In the genomic region with DNA sequence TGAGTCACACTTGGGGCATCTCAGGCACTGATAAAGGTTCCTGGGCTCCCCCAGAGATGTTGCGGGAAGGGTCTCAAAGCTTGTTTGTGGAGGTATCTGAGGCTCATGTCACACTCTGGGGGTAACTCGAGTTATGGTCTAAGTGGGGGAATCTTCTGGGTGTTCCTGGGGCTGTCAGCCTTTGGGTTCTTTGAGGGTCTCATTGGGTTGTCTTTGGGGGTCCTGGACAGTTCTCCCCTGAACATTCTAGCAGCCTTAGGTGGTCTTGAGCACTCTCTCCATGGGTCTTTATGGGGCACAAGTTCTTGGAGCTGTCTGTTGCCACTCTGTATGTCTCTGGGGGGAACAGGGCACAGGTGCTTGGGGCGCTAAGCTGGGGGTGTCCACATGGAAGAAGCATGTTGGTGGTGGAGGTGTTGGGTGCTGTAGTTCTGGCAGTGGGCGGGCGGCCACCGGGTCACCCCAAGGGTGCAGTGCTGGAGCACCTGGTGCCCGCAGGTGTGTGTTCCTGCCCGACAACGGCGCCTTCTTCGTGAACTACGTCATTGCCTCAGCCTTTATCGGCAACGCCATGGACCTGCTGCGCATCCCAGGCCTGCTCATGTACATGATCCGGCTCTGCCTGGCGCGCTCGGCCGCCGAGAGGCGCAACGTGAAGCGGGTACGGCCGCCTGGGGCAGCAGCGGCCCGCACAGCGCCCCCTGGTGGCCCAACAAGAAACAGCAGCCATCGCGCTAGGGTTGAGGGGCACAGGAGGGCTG, we compare ENCODE assay signal across 8 cellular contexts. TPM values are rescaled to one million over a fixed set of nuclear protein-coding genes. Genes with fewer than 3 reads are reported as not detected.
DNase-seq lines count a peak whose midpoint lies in the region; ATAC-seq and TF ChIP-seq lines count a peak whose summit lies in the region.

No MANE protein-coding gene starts in this region.

- peak overlapping the region; percentile 16; the same call in 1 of the 2 replicates for H3K4me2 ChIP-seq in OCI-LY7 (ENCODE audit: low read length)
- H3K4me2 ChIP-seq in neural cell (ENCODE audit: low read length): no peak overlapping the region

- TF ChIP-seq CTCF in GM12873 (IDR thresholded peaks at IDR 0.05; ENCODE audit: insufficient read depth, low read depth, low read length, missing control alignments) (peak; percentile 99), OCI-LY7 (conservative IDR thresholded peaks at IDR 0.05; ENCODE audit: low read length) (peak; percentile 99), neural cell (IDR thresholded peaks at IDR 0.05; ENCODE audit: poor library complexity, severe bottlenecking) (peak; percentile 76)

- no peaks in the 10 kb centered on the region for H3K79me2 ChIP-seq in OCI-LY7 (ENCODE audit: insufficient read depth, low read depth, low read length)
- H3K79me2 ChIP-seq in neural cell (replicated peaks; ENCODE audit: insufficient read depth, low read length): no peaks in the 10 kb centered on the region

- H3K9me2 ChIP-seq in OCI-LY7 (ENCODE audit: insufficient read depth, low read length) (no peaks in the 10 kb centered on the region), neural cell (ENCODE audit: insufficient read depth, low read length) (no peaks in the 10 kb centered on the region)

- H3K27ac Mint-ChIP-seq in activated T-cell treated with anti-CD3 and anti-CD28 coated beads, Interleukin-2, amount 50 U/mL, for 24 hours: no peak overlapping the region

- H3K9ac ChIP-seq in neural cell (ENCODE audit: low read length): no peak overlapping the region

- no peaks in the 10 kb centered on the region for H3F3A ChIP-seq in neural cell (ENCODE audit: insufficient read depth, low read length, poor library complexity, severe bottlenecking)

- H2AFZ ChIP-seq in OCI-LY7 (ENCODE audit: low read length) (no peak overlapping the region), neural cell (ENCODE audit: low read depth, low read length) (no peak overlapping the region)

- H3K9me3 ChIP-seq in OCI-LY7 (ENCODE audit: low read length): no peaks in the 10 kb centered on the region
- H3K9me3 ChIP-seq in neural cell (ENCODE audit: low read length): no peaks in the 10 kb centered on the region

- CTCF ChIA-PET in OCI-LY7 (lab: Charles Lee; ENCODE audit: unreplicated experiment): no interaction called here

- no peaks in the 10 kb centered on the region for H3K36me3 ChIP-seq in OCI-LY7 (ENCODE audit: insufficient read depth, low read length)
- H3K36me3 ChIP-seq in neural cell (ENCODE audit: insufficient read depth, low read length): no peaks in the 10 kb centered on the region

- H3K27ac ChIP-seq in OCI-LY7 (ENCODE audit: low read depth, low read length, poor library complexity, severe bottlenecking) (no peak overlapping the region), neural cell (ENCODE audit: low read length) (no peak overlapping the region)

- no peaks in the 10 kb centered on the region for H3K27me3 ChIP-seq in neural cell (ENCODE audit: insufficient read depth, low read depth, low read length)

- intact Hi-C loops in OCI-LY7 (cut with micrococcal nuclease; ENCODE audit: unreplicated experiment): loop anchor here (1.0 kb wide), 1 partner anchor 55 kb away; no protein-coding TSS in a partner anchor

- POLR2A ChIA-PET in OCI-LY7 (lab: Charles Lee): no interaction called here

- peak; percentile 83 for DNase-seq in OCI-LY7 (ENCODE audit: low spot score)
- peak; percentile 89 for DNase-seq in activated T-cell treated with anti-CD3 and anti-CD28 coated beads, Interleukin-2, amount 50 U/mL, for 24 hours
- DNase-seq in fibroblast of gingiva (ENCODE audit: low read depth): peak; percentile 47
- DNase-seq in stimulated activated naive CD8-positive, alpha-beta T cell treated with anti-CD3 and anti-CD28 coated beads, Interleukin-15, Interleukin-2, amounts not matched to agents 100 U/mL and 50 U/mL, for 24 hours: peak; percentile 90

- H3K4me3 ChIP-seq in OCI-LY7 (ENCODE audit: low read depth, low read length, poor library complexity, severe bottlenecking) (no peak overlapping the region), neural cell (ENCODE audit: low read length) (no peak overlapping the region)

- no peaks in the 10 kb centered on the region for H3K9me3 Mint-ChIP-seq in activated T-cell treated with anti-CD3 and anti-CD28 coated beads, Interleukin-2, amount 50 U/mL, for 24 hours

- no peak for TF ChIP-seq EP300 in neural cell (conservative IDR thresholded peaks at IDR 0.05; ENCODE audit: poor library complexity, severe bottlenecking)

- H3K27me3 Mint-ChIP-seq in activated T-cell treated with anti-CD3 and anti-CD28 coated beads, Interleukin-2, amount 50 U/mL, for 24 hours: no peaks in the 10 kb centered on the region

- peak; percentile 58 for ATAC-seq in HG02981 (IDR thresholded peaks at IDR 0.05; ENCODE audit: unreplicated experiment)
- ATAC-seq in stimulated activated naive CD8-positive, alpha-beta T cell treated with anti-CD3 and anti-CD28 coated beads, Interleukin-15, Interleukin-2, amounts not matched to agents 100 U/mL and 50 U/mL, for 24 hours: peak; percentile 87
- ATAC-seq in GM19324 (IDR thresholded peaks at IDR 0.05; ENCODE audit: low FRiP score, unreplicated experiment): no peak

- BruUV-seq in OCI-LY7 (replicated peaks; lab: Mats Ljungman, UMichigan): no TSS peak

- peaks cover 4% of the 10 kb centered on the region for H3K4me1 ChIP-seq in OCI-LY7 (ENCODE audit: insufficient read depth, low read length, poor library complexity, severe bottlenecking)

- H3K36me3 Mint-ChIP-seq in activated T-cell treated with anti-CD3 and anti-CD28 coated beads, Interleukin-2, amount 50 U/mL, for 24 hours (ENCODE audit: low read depth): peaks cover 45% of the 10 kb centered on the region

- no peak overlapping the region for H3K4me3 Mint-ChIP-seq in activated T-cell treated with anti-CD3 and anti-CD28 coated beads, Interleukin-2, amount 50 U/mL, for 24 hours

- H4K20me1 ChIP-seq in OCI-LY7 (ENCODE audit: insufficient read depth, low read length) (no peaks in the 10 kb centered on the region), neural cell (ENCODE audit: insufficient read depth) (no peaks in the 10 kb centered on the region)

- peaks cover 6% of the 10 kb centered on the region for H3K4me1 Mint-ChIP-seq in activated T-cell treated with anti-CD3 and anti-CD28 coated beads, Interleukin-2, amount 50 U/mL, for 24 hours (ENCODE audit: low read depth)

- peak; percentile 44 for TF ChIP-seq RAD21 in neural cell (conservative IDR thresholded peaks at IDR 0.05)

TF ChIP-seq in neural cell, 6 proteins besides CTCF, POLR2A, EP300 and RAD21:
- TF ChIP-seq SMC3 (conservative IDR thresholded peaks at IDR 0.05; ENCODE audit: poor library complexity) (peak; percentile 67), TAF1 (IDR thresholded peaks at IDR 0.05; ENCODE audit: low read depth) (no peak)

RNA-seq across cellular contexts. Expression of gene CAPN11, which starts 7.1 kb away (rescaled TPM):
- not detected in 2 replicates for total RNA-seq in OCI-LY7 (2014; rRNA removed; shearing (Covaris generic))
- not detected in 2 replicates for total RNA-seq in OCI-LY7 (2022)
- not detected in 2 replicates for polyA plus RNA-seq in neural cell
- polyA minus RNA-seq in neural cell: not detected in 2 replicates

RNA-seq across cellular contexts. Expression of gene TMEM63B, which starts 24.2 kb away (rescaled TPM):
- total RNA-seq in OCI-LY7 (2014; rRNA removed; shearing (Covaris generic)): 3.7 and 5.4 TPM in 2 replicates
- total RNA-seq in OCI-LY7 (2022): 10.0 and 10.2 TPM in 2 replicates
- polyA plus RNA-seq in neural cell: 49.9 and 67.5 TPM in 2 replicates
- polyA minus RNA-seq in neural cell: 49.8 and 57.9 TPM in 2 replicates

RNA-seq across cellular contexts. Expression of gene MRPL14, which starts 24.3 kb away (rescaled TPM):
- total RNA-seq in OCI-LY7 (2014; rRNA removed; shearing (Covaris generic)): 87.2 and 97.8 TPM in 2 replicates
- total RNA-seq in OCI-LY7 (2022): 42.8 and 51.3 TPM in 2 replicates
- 66.4 and 70.7 TPM in 2 replicates for polyA plus RNA-seq in neural cell
- 36.0 and 37.6 TPM in 2 replicates for polyA minus RNA-seq in neural cell
